In the genomic region with DNA sequence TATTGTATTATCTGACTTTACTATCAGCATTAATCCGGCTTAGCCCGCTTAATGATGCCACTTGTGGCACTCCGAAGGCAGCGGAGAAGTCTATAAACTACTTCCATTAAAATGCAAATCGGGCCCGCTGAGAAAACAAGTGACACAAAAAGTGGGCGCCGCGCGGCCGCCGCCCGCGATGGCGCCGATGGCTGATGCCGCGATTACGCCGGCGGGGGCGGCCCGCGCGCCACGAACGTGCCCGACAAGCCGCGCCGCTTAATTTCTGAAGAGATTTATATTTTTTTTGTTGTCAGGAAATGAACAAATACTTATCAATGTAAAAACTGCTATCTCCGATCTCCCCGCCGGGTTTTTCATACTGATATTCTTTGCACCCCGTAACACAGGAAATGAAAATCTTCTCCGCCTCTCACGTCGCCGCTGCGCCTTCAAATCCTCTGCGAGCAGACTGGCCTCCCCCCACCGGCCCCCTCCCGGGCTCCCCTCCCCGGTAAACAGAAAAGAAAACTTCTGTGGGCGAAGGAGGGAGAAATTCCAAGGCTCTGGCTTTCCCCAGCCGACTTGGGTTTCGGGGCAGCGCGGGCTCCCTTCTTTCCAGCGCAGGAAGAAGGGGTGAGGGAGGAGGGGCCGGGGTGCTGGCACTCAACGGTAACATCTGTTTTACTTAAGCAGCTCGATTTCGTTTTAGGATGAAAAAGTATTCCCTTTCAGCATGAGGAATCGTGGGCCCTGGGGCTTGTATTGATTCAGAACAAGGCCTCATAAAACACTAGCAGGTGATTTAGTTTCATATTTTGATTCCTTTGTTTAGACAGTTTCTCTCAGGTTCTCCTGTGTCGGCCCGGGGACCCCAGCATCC, we compare ENCODE assay signal across 8 cellular contexts.
DNase-seq lines count a peak whose midpoint lies in the region; ATAC-seq and TF ChIP-seq lines count a peak whose summit lies in the region.

No MANE protein-coding gene starts in this region.

- no peaks in the 10 kb centered on the region for H3K79me2 ChIP-seq in OCI-LY7 (ENCODE audit: insufficient read depth, low read depth, low read length)

- H3K9me3 ChIP-seq in tibial artery (no peaks in the 10 kb centered on the region), OCI-LY7 (ENCODE audit: low read length) (no peaks in the 10 kb centered on the region)

- no peak overlapping the region for H3K4me2 ChIP-seq in OCI-LY7 (ENCODE audit: low read length)

- H3K27me3 ChIP-seq in tibial artery, result peaks cover 0 to 38% of the 10 kb centered on the region in 2 donors

- no peaks in the 10 kb centered on the region for H3K9me2 ChIP-seq in OCI-LY7 (ENCODE audit: insufficient read depth, low read length)

- POLR2A ChIA-PET in OCI-LY7 (lab: Charles Lee), result no interaction called here

- BruUV-seq in OCI-LY7 (replicated peaks; lab: Mats Ljungman, UMichigan), result no TSS peak

- H3K4me3 ChIP-seq in tibial artery (peak overlapping the region; percentile 47 to 58), OCI-LY7 (ENCODE audit: low read depth, low read length, poor library complexity, severe bottlenecking) (no peak overlapping the region)

- DNase-seq in DMS53 (lab: John Stamatoyannopoulos, UW), result peak; percentile 79
- DNase-seq in NCI-H748 (lab: John Stamatoyannopoulos, UW; ENCODE audit: unreplicated experiment), result peak; percentile 68
- DNase-seq in activated effector memory CD4-positive, alpha-beta T cell treated with Interleukin-2 at 50 U/mL for 16 hours, result peak; percentile 50
- peak; percentile 33 for DNase-seq in globus pallidus (ENCODE audit: low spot score)
- DNase-seq in pons (ENCODE audit: low spot score), result peak; percentile 32
- no peak for DNase-seq in tibial artery
- no peak for DNase-seq in OCI-LY7 (ENCODE audit: low spot score)

- H3K27ac ChIP-seq in tibial artery, result no peak overlapping the region
- H3K27ac ChIP-seq in OCI-LY7 (ENCODE audit: low read depth, low read length, poor library complexity, severe bottlenecking), result no peak overlapping the region

- CTCF ChIA-PET in OCI-LY7 (lab: Charles Lee; ENCODE audit: unreplicated experiment), result no interaction called here

- H3K4me1 ChIP-seq in tibial artery (peaks cover 0 to 14% (median 0%) of the 10 kb centered on the region in 4 donors), OCI-LY7 (ENCODE audit: insufficient read depth, low read length, poor library complexity, severe bottlenecking) (no peaks in the 10 kb centered on the region)

- ATAC-seq in GM21576 (IDR thresholded peaks at IDR 0.05; ENCODE audit: unreplicated experiment), result peak; percentile 67

- TF ChIP-seq CTCF in tibial artery (IDR thresholded peaks at IDR 0.05) (no peak), OCI-LY7 (conservative IDR thresholded peaks at IDR 0.05; ENCODE audit: low read length) (no peak)

- no peaks in the 10 kb centered on the region for H4K20me1 ChIP-seq in OCI-LY7 (ENCODE audit: insufficient read depth, low read length)

- intact Hi-C loops in tibial artery (cut with DNase I; ENCODE audit: low total_unique reads), result no loop called here
- intact Hi-C loops in OCI-LY7 (cut with micrococcal nuclease; ENCODE audit: unreplicated experiment), result no loop called here

- H3K36me3 ChIP-seq in tibial artery, result no peaks in the 10 kb centered on the region
- H3K36me3 ChIP-seq in OCI-LY7 (ENCODE audit: insufficient read depth, low read length), result no peaks in the 10 kb centered on the region

- H2AFZ ChIP-seq in OCI-LY7 (ENCODE audit: low read length), result no peak overlapping the region

Comparison
In these comparisons a context has a peak if more than half of its experiments do, and no peak if none do; other contexts are left out.
1. DNase-seq: peak in DMS53 (single experiment), NCI-H748 (single experiment), activated effector memory CD4-positive, alpha-beta T cell treated with Interleukin-2 at 50 U/mL for 16 hours (single experiment), globus pallidus (single experiment) and pons (single experiment); none in tibial artery (0 of 2) and OCI-LY7 (single experiment).